34 cellular contexts compared by ENCODE assay signal in the genomic region with DNA sequence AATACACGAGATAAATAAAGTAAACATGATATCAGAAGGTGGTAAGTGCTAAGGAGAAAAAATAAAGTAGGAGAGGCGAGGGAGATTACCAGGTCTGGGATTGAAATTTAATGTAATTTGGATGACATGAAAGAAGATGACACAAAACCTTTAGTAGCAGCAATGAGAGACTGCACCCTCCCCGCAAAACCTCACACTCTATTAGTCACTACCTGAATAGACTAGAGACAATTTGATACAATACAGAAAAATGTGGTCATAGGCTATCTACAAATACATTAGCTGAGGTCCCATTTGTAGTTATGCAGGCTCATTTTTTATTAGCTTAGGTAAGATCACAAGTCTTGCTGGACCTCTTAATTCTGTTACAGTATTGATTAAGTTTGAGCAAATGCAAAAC.
"Had no signal": no experiment of that assay in that cellular context is flagged by ENCODE, and none has a peak within 500 bp of the region (broad histone marks: within the 10 kb centered on the region; RNA-seq: fewer than 3 reads in every experiment).

No MANE protein-coding gene starts in this region.

- H3K27me3 Mint-ChIP-seq: activated B cell treated with CpG ODN at 0.5 μM for 24 hours had no signal

- H3K4me3 ChIP-seq: adrenal gland, body of pancreas had no signal

- H3K36me3 Mint-ChIP-seq: activated CD4-positive, alpha-beta memory T cell treated with anti-CD3 and anti-CD28 coated beads for 36 hours; activated naive CD4-positive, alpha-beta T cell treated with anti-CD3 and anti-CD28 coated beads, Interleukin-2, amount 50 U/mL, for 72 hours; activated naive CD8-positive, alpha-beta T cell treated with anti-CD3 and anti-CD28 coated beads for 36 hours had no signal

- H3K9me3 Mint-ChIP-seq: activated B cell treated with CpG ODN at 0.5 μM for 24 hours; activated CD4-positive, alpha-beta memory T cell treated with anti-CD3 and anti-CD28 coated beads for 36 hours; activated CD8-positive, alpha-beta T cell treated with anti-CD3 and anti-CD28 coated beads for 36 hours; activated naive CD4-positive, alpha-beta T cell treated with anti-CD3 and anti-CD28 coated beads for 36 hours; activated naive CD8-positive, alpha-beta T cell treated with anti-CD3 and anti-CD28 coated beads for 36 hours; activated T-cell treated with anti-CD3 and anti-CD28 coated beads, Interleukin-2, amount 50 U/mL, for 4 hours; activated T-cell treated with anti-CD3 and anti-CD28 coated beads, Interleukin-2, amount 50 U/mL, for 72 hours; activated T-helper 1 cell treated with anti-CD3 and anti-CD28 coated beads, Interleukin-12 subunit alpha, Interleukin-12 subunit beta, Interleukin-2, Interleukin-4 antibody, amounts not matched to agents 30 ng/mL and 10 ng/mL and 1 ng/mL, durations not matched to agents 14 hours and 24 hours and 36 hours; activated T-helper 17 cell treated with anti-CD3 and anti-CD28 coated beads, Interleukin-2, amount 50 U/mL, for 72 hours; T-helper 1 cell treated with Interleukin-12 subunit alpha and Interleukin-12 subunit beta and Interleukin-4 antibody, amounts not matched to agents 30 μg/mL and 1 μg/mL, for 36 hours; T-helper 2 cell treated with Interferon-gamma antibody and Interleukin-4, amounts not matched to agents 5 μg/mL and 100 μg/mL, for 36 hours had no signal

- ATAC-seq: activated CD8-positive, alpha-beta T cell treated with anti-CD3 and anti-CD28 coated beads for 36 hours; activated naive CD4-positive, alpha-beta T cell treated with anti-CD3 and anti-CD28 coated beads, Interleukin-2, amount 50 U/mL, for 72 hours; activated T-cell treated with anti-CD3 and anti-CD28 coated beads, Interleukin-2, amount 50 U/mL, for 4 hours; activated T-cell treated with anti-CD3 and anti-CD28 coated beads, Interleukin-2, amount 50 U/mL, for 72 hours; activated T-helper 17 cell treated with anti-CD3 and anti-CD28 coated beads, Interleukin-2, amount 50 U/mL, for 72 hours; body of pancreas had no signal

- H3K27ac Mint-ChIP-seq: activated B cell treated with CpG ODN at 0.5 μM for 24 hours; activated CD4-positive, alpha-beta memory T cell treated with anti-CD3 and anti-CD28 coated beads for 36 hours; activated CD4-positive, alpha-beta T cell treated with anti-CD3 and anti-CD28 coated beads, Interleukin-2, amount 10 ng/mL, durations not matched to agents 24 days and 14 days; activated CD8-positive, alpha-beta T cell treated with anti-CD3 and anti-CD28 coated beads for 36 hours; activated naive CD4-positive, alpha-beta T cell treated with anti-CD3 and anti-CD28 coated beads for 36 hours; activated naive CD4-positive, alpha-beta T cell treated with anti-CD3 and anti-CD28 coated beads, Interleukin-2, amount 50 U/mL, for 72 hours; activated naive CD8-positive, alpha-beta T cell treated with anti-CD3 and anti-CD28 coated beads for 36 hours; activated T-cell treated with anti-CD3 and anti-CD28 coated beads, Interleukin-2, amount 50 U/mL, for 72 hours; activated T-helper 1 cell treated with anti-CD3 and anti-CD28 coated beads, Interleukin-12 subunit alpha, Interleukin-12 subunit beta, Interleukin-2, Interleukin-4 antibody, amounts not matched to agents 30 ng/mL and 10 ng/mL and 1 ng/mL, durations not matched to agents 14 hours and 24 hours and 36 hours; activated T-helper 17 cell treated with anti-CD3 and anti-CD28 coated beads, Interleukin-2, amount 50 U/mL, for 72 hours; T-helper 1 cell treated with Interleukin-12 subunit alpha and Interleukin-12 subunit beta and Interleukin-4 antibody, amounts not matched to agents 30 μg/mL and 1 μg/mL, for 36 hours; T-helper 2 cell treated with Interferon-gamma antibody and Interleukin-4, amounts not matched to agents 5 μg/mL and 100 μg/mL, for 36 hours had no signal

- H3K4me3 Mint-ChIP-seq: activated B cell treated with CpG ODN at 0.5 μM for 24 hours; activated CD4-positive, alpha-beta memory T cell treated with anti-CD3 and anti-CD28 coated beads for 36 hours; activated CD4-positive, alpha-beta T cell treated with anti-CD3 and anti-CD28 coated beads, Interleukin-2, amount 10 ng/mL, durations not matched to agents 24 days and 14 days; activated CD8-positive, alpha-beta T cell treated with anti-CD3 and anti-CD28 coated beads for 36 hours; activated naive CD4-positive, alpha-beta T cell treated with anti-CD3 and anti-CD28 coated beads for 36 hours; activated naive CD8-positive, alpha-beta T cell treated with anti-CD3 and anti-CD28 coated beads for 36 hours; activated T-cell treated with anti-CD3 and anti-CD28 coated beads, Interleukin-2, amount 50 U/mL, for 4 hours; activated T-cell treated with anti-CD3 and anti-CD28 coated beads, Interleukin-2, amount 50 U/mL, for 72 hours; activated T-helper 1 cell treated with anti-CD3 and anti-CD28 coated beads, Interleukin-12 subunit alpha, Interleukin-12 subunit beta, Interleukin-2, Interleukin-4 antibody, amounts not matched to agents 30 ng/mL and 10 ng/mL and 1 ng/mL, durations not matched to agents 14 hours and 24 hours and 36 hours; activated T-helper 17 cell treated with anti-CD3 and anti-CD28 coated beads, Interleukin-2, amount 50 U/mL, for 72 hours; T-helper 1 cell treated with Interleukin-12 subunit alpha and Interleukin-12 subunit beta and Interleukin-4 antibody, amounts not matched to agents 30 μg/mL and 1 μg/mL, for 36 hours; T-helper 2 cell treated with Interferon-gamma antibody and Interleukin-4, amounts not matched to agents 5 μg/mL and 100 μg/mL, for 36 hours had no signal

- H3K4me1 Mint-ChIP-seq: activated B cell treated with CpG ODN at 0.5 μM for 24 hours; activated CD4-positive, alpha-beta T cell treated with anti-CD3 and anti-CD28 coated beads, Interleukin-2, amount 10 ng/mL, durations not matched to agents 24 days and 14 days; activated naive CD8-positive, alpha-beta T cell treated with anti-CD3 and anti-CD28 coated beads for 36 hours; activated T-helper 17 cell treated with anti-CD3 and anti-CD28 coated beads, Interleukin-2, amount 50 U/mL, for 72 hours had no signal

- DNase-seq: activated B cell treated with CpG ODN at 0.5 μM for 24 hours; activated CD4-positive, alpha-beta memory T cell treated with anti-CD3 and anti-CD28 coated beads for 36 hours; activated CD4-positive, alpha-beta T cell treated with anti-CD3 and anti-CD28 coated beads for 4 hours; activated CD4-positive, alpha-beta T cell treated with anti-CD3 and anti-CD28 coated beads, Interleukin-2, amount 10 ng/mL, durations not matched to agents 24 days and 14 days; activated CD4-positive, alpha-beta T cell treated with anti-CD3 and anti-CD28 coated beads, Interleukin-2, amount 50 U/mL, for 1 hour; activated CD4-positive, alpha-beta T cell treated with anti-CD3 and anti-CD28 coated beads, Interleukin-2, amount 50 U/mL, for 4 hours; activated CD4-positive, CD25-positive, alpha-beta regulatory T cell treated with anti-CD3 and anti-CD28 coated beads, Interleukin-2, amount 50 U/mL, for 72 hours; activated CD8-positive, alpha-beta memory T cell treated with anti-CD3 and anti-CD28 coated beads, Interleukin-2, amount 50 U/mL, for 4 hours; activated CD8-positive, alpha-beta T cell treated with anti-CD3 and anti-CD28 coated beads for 36 hours; activated effector memory CD4-positive, alpha-beta T cell treated with anti-CD3 and anti-CD28 coated beads, Interleukin-2, amount 50 U/mL, for 16 hours; activated gamma-delta T cell treated with Interleukin-2 at 50 U/mL for 16 hours; activated naive CD4-positive, alpha-beta T cell; activated naive CD4-positive, alpha-beta T cell treated with anti-CD3 and anti-CD28 coated beads for 36 hours; activated naive CD4-positive, alpha-beta T cell treated with anti-CD3 and anti-CD28 coated beads, Interleukin-2, amount 50 U/mL, for 16 hours; activated naive CD8-positive, alpha-beta T cell treated with anti-CD3 and anti-CD28 coated beads for 36 hours; activated T-cell treated with anti-CD3 and anti-CD28 coated beads for 4 hours; activated T-cell treated with anti-CD3 and anti-CD28 coated beads, Interleukin-2, amount 50 U/mL, for 1 hour; activated T-cell treated with anti-CD3 and anti-CD28 coated beads, Interleukin-2, amount 50 U/mL, for 4 hours; activated T-cell treated with anti-CD3 and anti-CD28 coated beads, Interleukin-2, amount 50 U/mL, for 72 hours; adrenal gland; amniotic stem cell; aorta; body of pancreas; brain microvascular endothelial cell; central memory CD4-positive, alpha-beta T cell; cerebellar nuclear complex; T-helper 1 cell; T-helper 2 cell; T-helper 9 cell had no signal
